In genomic region chr15:79728867-79729266, GRCh38 we compare ENCODE assay signal across 25 cellular contexts.
"Had no signal": no experiment of that assay in that cellular context is flagged by ENCODE, and none has a peak within 500 bp of the region (broad histone marks: within the 10 kb centered on the region; RNA-seq: fewer than 3 reads in every experiment).

No MANE protein-coding gene starts in this region.

- H3K4me3 ChIP-seq: colonic mucosa, coronary artery, dorsolateral prefrontal cortex, esophagus muscularis mucosa, esophagus squamous epithelium, gastrocnemius medialis, gastroesophageal sphincter, heart left ventricle, heart right ventricle had no signal

- H3K4me3 Mint-ChIP-seq: dendritic cell treated with granulocyte-macrophage colony-stimulating factor and Interleukin-4, amounts not matched to agents 40 ng/mL and 50 ng/mL, for 4 days; effector memory CD8-positive, alpha-beta T cell; endodermal cell had no signal

- H3K9me3 ChIP-seq: colonic mucosa, esophagus squamous epithelium, gastrocnemius medialis, heart right ventricle had no signal

- H3K4me1 ChIP-seq: colonic mucosa, esophagus muscularis mucosa, esophagus squamous epithelium, foreskin keratinocyte, gastrocnemius medialis, gastroesophageal sphincter, heart left ventricle had no signal

- H3K27me3 ChIP-seq: colonic mucosa, esophagus squamous epithelium, foreskin keratinocyte, gastrocnemius medialis had no signal

- H3K27ac Mint-ChIP-seq: dendritic cell treated with granulocyte-macrophage colony-stimulating factor and Interleukin-4, amounts not matched to agents 40 ng/mL and 50 ng/mL, for 4 days; effector memory CD8-positive, alpha-beta T cell; endodermal cell had no signal

- H3K27ac ChIP-seq: colonic mucosa, coronary artery, dorsolateral prefrontal cortex, epithelial cell of prostate, esophagus muscularis mucosa, esophagus squamous epithelium, foreskin keratinocyte, gastrocnemius medialis, gastroesophageal sphincter, heart left ventricle, heart right ventricle had no signal

- ATAC-seq: effector memory CD8-positive, alpha-beta T cell; esophagus mucosa; foreskin keratinocyte; gastrocnemius medialis; gastroesophageal sphincter; heart left ventricle; heart right ventricle had no signal

- DNase-seq: colonic mucosa; cortex of kidney; dermis blood vessel endothelial cell; dorsolateral prefrontal cortex; effector CD4-positive, alpha-beta T cell; effector CD8-positive, alpha-beta T cell; effector memory CD4-positive, alpha-beta T cell; effector memory CD8-positive, alpha-beta T cell; endodermal cell; erythroblast; esophagus squamous epithelium; foreskin fibroblast; foreskin keratinocyte; foreskin melanocyte; gastrocnemius medialis; glutamatergic neuron; head of caudate nucleus; heart left ventricle; heart right ventricle had no signal

- H3K9me3 Mint-ChIP-seq: dendritic cell treated with granulocyte-macrophage colony-stimulating factor and Interleukin-4, amounts not matched to agents 40 ng/mL and 50 ng/mL, for 4 days; effector memory CD8-positive, alpha-beta T cell; endodermal cell had no signal

- H3K36me3 ChIP-seq: colonic mucosa, esophagus muscularis mucosa, esophagus squamous epithelium, gastrocnemius medialis, gastroesophageal sphincter, heart left ventricle, heart right ventricle had no signal
